20 cellular contexts compared by ENCODE assay signal in genomic region chrX:14356401-14356800, GRCh38.
DNase-seq lines count a peak whose midpoint lies in the region; FAIRE-seq and TF ChIP-seq lines count a peak whose summit lies in the region.
"Had no signal": no experiment of that assay in that cellular context is flagged by ENCODE, and none has a peak within 500 bp of the region (broad histone marks: within the 10 kb centered on the region; RNA-seq: fewer than 3 reads in every experiment).

No MANE protein-coding gene starts in this region.

- no peak for TF ChIP-seq POLR2A in ovary (IDR thresholded peaks at IDR 0.05)

- H4K20me1 ChIP-seq in smooth muscle cell (ENCODE audit: low read depth): no peaks in the 10 kb centered on the region

- in situ Hi-C loops in brain microvascular endothelial cell (cut with HindIII; ENCODE audit: low pct_ligation_motif_present, low sequenced_read_pairs): no loop called here

- no peak overlapping the region for H3K4me3 ChIP-seq in brain microvascular endothelial cell (ENCODE audit: low read depth, low read length)
- no peak overlapping the region for H3K4me3 ChIP-seq in fibroblast of villous mesenchyme (ENCODE audit: low read depth, low read length)
- H3K4me3 ChIP-seq in smooth muscle cell: no peak overlapping the region
- no peak overlapping the region for H3K4me3 ChIP-seq in ovary
- H3K4me3 ChIP-seq: skin epidermis had no signal

- no peak overlapping the region for H2AFZ ChIP-seq in smooth muscle cell (ENCODE audit: low read depth)
- H2AFZ ChIP-seq: parathyroid adenoma had no signal

- intact Hi-C loops in ovary (cut with DNase I): no loop called here

- DNase-seq in GM04504 (ENCODE audit: low read depth) (peak; percentile 50), brain microvascular endothelial cell (peak; percentile 61), fibroblast of villous mesenchyme (ENCODE audit: low read depth) (peak; percentile 47), smooth muscle cell (lab: John Stamatoyannopoulos, UW; ENCODE audit: unreplicated experiment) (no peak), glomerular visceral epithelial cell (ENCODE audit: extremely low spot score) (no peak), activated gamma-delta T cell treated with Interleukin-2 at 50 U/mL for 16 hours (no peak), GM19239 (ENCODE audit: insufficient read length, low spot score) (no peak), ovary (no peak)
- DNase-seq: activated naive CD8-positive, alpha-beta T cell treated with anti-CD3 and anti-CD28 coated beads, Interleukin-2, amount 50 U/mL, for 24 hours; C1 segment of cervical spinal cord; DMS153; hypothalamus; kidney; naive thymus-derived CD4-positive, alpha-beta T cell; NCI-H1930; NCI-H345; stimulated activated CD4-positive, alpha-beta T cell treated with anti-CD3 and anti-CD28 coated beads, Interleukin-4, amount 100 ng/mL, for 1 hour; T1000 had no signal

- H3K27ac ChIP-seq in brain microvascular endothelial cell (no peak overlapping the region), smooth muscle cell (ENCODE audit: low read depth) (peak overlapping the region; percentile 10), ovary (no peak overlapping the region)
- H3K27ac ChIP-seq: parathyroid adenoma, skin epidermis had no signal

- H3K79me2 ChIP-seq in smooth muscle cell (ENCODE audit: low read depth): no peaks in the 10 kb centered on the region
- H3K79me2 ChIP-seq: parathyroid adenoma had no signal

- TF ChIP-seq CTCF in brain microvascular endothelial cell (IDR thresholded peaks at IDR 0.05; ENCODE audit: low read depth, low read length, missing control alignments) (no peak), fibroblast of villous mesenchyme (IDR thresholded peaks at IDR 0.05; ENCODE audit: insufficient read depth, low read depth, low read length) (no peak), smooth muscle cell (IDR thresholded peaks at IDR 0.05; ENCODE audit: borderline replicate concordance, insufficient read depth, poor library complexity, severe bottlenecking) (no peak), ovary (IDR thresholded peaks at IDR 0.05) (no peak)

- 56% methylated on average over 1 of the region's 1 CpG for WGBS in smooth muscle cell (ENCODE audit: low lambda C conversion rate)
- 86% methylated on average over 1 of the region's 1 CpG for WGBS in ovary, 3 donors

- no peak overlapping the region for H3K4me2 ChIP-seq in smooth muscle cell

- no peak for FAIRE-seq in GM19239 (lab: Jason Lieb, UNC)
- FAIRE-seq: kidney had no signal

- no peaks in the 10 kb centered on the region for H3F3A ChIP-seq in smooth muscle cell (ENCODE audit: low read depth)

- no peaks in the 10 kb centered on the region for H3K4me1 ChIP-seq in smooth muscle cell (ENCODE audit: low read depth)
- H3K4me1 ChIP-seq in ovary (ENCODE audit: insufficient read depth): no peaks in the 10 kb centered on the region
- H3K4me1 ChIP-seq: parathyroid adenoma had no signal

- no peaks in the 10 kb centered on the region for H3K27me3 ChIP-seq in brain microvascular endothelial cell (replicated peaks)
- H3K27me3 ChIP-seq in smooth muscle cell (ENCODE audit: low read depth): no peaks in the 10 kb centered on the region
- H3K27me3 ChIP-seq in ovary: no peaks in the 10 kb centered on the region

- no peak for TF ChIP-seq EP300 in ovary (IDR thresholded peaks at IDR 0.05)

- H3K36me3 ChIP-seq in brain microvascular endothelial cell (replicated peaks) (no peaks in the 10 kb centered on the region), smooth muscle cell (ENCODE audit: low read depth) (no peaks in the 10 kb centered on the region), ovary (no peaks in the 10 kb centered on the region)

- no peak overlapping the region for H3K9ac ChIP-seq in smooth muscle cell (ENCODE audit: low read depth)
- H3K9ac ChIP-seq: parathyroid adenoma had no signal

- H3K9me3 ChIP-seq in smooth muscle cell (replicated peaks; ENCODE audit: low read depth): peaks cover 5% of the 10 kb centered on the region
- no peaks in the 10 kb centered on the region for H3K9me3 ChIP-seq in ovary

Comparison
In these comparisons a context has a peak if more than half of its experiments do, and no peak if none do; other contexts are left out.
1. DNase-seq: peak in GM04504 (single experiment), brain microvascular endothelial cell (single experiment) and fibroblast of villous mesenchyme (single experiment); none in smooth muscle cell (single experiment), glomerular visceral epithelial cell (single experiment), activated gamma-delta T cell treated with Interleukin-2 at 50 U/mL for 16 hours (single experiment), GM19239 (single experiment) and ovary (0 of 5).